In the genomic region with DNA sequence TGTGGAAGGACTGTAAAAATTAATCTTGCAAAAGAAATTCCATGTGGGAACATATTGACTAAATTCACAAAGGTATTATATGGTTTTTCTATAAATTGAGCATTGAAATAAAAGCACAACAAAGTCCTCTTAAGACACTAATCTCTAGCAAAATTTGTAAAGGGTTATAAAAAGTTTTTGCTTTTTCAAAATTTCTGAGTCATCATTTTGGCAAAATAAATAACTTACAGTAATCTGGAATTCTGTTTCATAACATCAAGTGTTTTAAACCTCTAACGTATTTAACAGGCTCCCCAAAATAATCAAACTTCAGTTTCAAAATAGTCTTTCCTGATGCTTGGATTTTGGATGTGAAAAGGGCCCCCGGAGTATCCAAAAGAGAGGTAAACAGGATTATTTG, we compare ENCODE assay signal across 1 cellular context.
TF ChIP-seq lines count a peak whose summit lies in the region.

No MANE protein-coding gene starts in this region.

TF ChIP-seq in HepG2, 621 proteins besides CTCF, POLR2A, EP300 and RAD21:
- peak; percentile 34; the same call in 1 of the 2 replicates for TF ChIP-seq MAFF (IDR thresholded peaks at IDR 0.05; ENCODE audit: low read depth, low read length)
- TF ChIP-seq, protein P1, sequence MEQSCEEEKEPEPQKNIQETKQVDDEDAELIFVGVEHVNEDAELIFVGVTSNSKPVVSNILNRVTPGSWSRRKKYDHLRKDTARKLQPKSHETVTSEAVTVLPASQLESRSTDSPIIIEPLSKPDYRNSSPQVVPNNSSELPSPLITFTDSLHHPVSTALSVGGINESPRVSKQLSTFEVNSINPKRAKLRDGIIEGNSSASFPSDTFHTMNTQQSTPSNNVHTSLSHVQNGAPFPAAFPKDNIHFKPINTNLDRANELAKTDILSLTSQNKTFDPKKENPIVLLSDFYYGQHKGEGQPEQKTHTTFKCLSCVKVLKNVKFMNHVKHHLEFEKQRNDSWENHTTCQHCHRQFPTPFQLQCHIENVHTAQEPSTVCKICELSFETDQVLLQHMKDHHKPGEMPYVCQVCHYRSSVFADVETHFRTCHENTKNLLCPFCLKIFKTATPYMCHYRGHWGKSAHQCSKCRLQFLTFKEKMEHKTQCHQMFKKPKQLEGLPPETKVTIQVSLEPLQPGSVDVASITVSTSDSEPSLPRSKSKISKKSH (CRISPR knock-in tag; IDR thresholded peaks at IDR 0.05; ENCODE audit: borderline replicate concordance), result no peak
- peak; percentile 14 to 60; a peak in 2 of 4 replicates for TF ChIP-seq MAFK (conservative IDR thresholded peaks at IDR 0.05 in 1 of 2, IDR thresholded peaks at IDR 0.05 in 1 of 2; ENCODE audit: low read length in 2 of 2)
- TF ChIP-seq, protein P2, sequence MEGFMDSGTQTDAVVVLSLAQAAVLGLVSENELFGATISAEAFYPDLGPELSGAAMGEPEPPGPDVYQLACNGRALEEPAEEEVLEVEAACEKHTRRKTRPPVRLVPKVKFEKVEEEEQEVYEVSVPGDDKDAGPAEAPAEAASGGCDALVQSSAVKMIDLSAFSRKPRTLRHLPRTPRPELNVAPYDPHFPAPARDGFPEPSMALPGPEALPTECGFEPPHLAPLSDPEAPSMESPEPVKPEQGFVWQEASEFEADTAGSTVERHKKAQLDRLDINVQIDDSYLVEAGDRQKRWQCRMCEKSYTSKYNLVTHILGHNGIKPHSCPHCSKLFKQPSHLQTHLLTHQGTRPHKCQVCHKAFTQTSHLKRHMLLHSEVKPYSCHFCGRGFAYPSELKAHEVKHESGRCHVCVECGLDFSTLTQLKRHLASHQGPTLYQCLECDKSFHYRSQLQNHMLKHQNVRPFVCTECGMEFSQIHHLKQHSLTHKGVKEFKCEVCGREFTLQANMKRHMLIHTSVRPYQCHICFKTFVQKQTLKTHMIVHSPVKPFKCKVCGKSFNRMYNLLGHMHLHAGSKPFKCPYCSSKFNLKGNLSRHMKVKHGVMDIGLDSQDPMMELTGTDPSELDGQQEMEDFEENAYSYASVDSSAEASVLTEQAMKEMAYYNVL (CRISPR knock-in tag; IDR thresholded peaks at IDR 0.05; ENCODE audit: borderline replicate concordance), result no peak
- no peak for TF ChIP-seq ONECUT2 (CRISPR knock-in tag; IDR thresholded peaks at IDR 0.05)
TF ChIP-seq in HepG2: peak in this region for 2.
